Comparison of ENCODE assay signal across 8 cellular contexts in the genomic region with DNA sequence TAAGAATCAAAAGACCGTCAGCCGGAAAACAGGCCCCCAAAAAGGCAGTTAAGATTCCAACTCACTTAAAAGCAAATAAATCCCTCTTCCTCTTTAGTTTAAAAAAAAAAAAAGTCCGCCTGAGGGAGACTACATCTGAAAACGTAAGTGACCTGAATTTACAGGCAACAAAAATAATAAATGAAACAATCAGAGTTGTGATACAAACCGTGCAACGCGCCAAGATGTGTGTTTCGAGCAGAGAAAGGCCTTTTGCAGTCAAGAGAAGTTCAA. TPM values are rescaled to one million over a fixed set of nuclear protein-coding genes. Genes with fewer than 3 reads are reported as not detected.
DNase-seq lines count a peak whose midpoint lies in the region; ATAC-seq and TF ChIP-seq lines count a peak whose summit lies in the region.

No MANE protein-coding gene starts in this region.

- H3K9me3 Mint-ChIP-seq in neural crest cell = no peaks in the 10 kb centered on the region

- H3K27ac Mint-ChIP-seq in neural crest cell (ENCODE audit: unreplicated experiment) = peak overlapping the region; percentile 98

- no peak for TF ChIP-seq CTCF in C4-2B (conservative IDR thresholded peaks at IDR 0.05)
- TF ChIP-seq CTCF in neural crest cell (conservative IDR thresholded peaks at IDR 0.05) = no peak

- H3K36me3 ChIP-seq in effector memory CD4-positive, alpha-beta T cell (ENCODE audit: control insufficient read depth, insufficient read depth, low read length) = no peaks in the 10 kb centered on the region

- no peaks in the 10 kb centered on the region for H3K9me3 ChIP-seq in effector memory CD4-positive, alpha-beta T cell (ENCODE audit: control insufficient read depth, low read length)

- H3K36me3 Mint-ChIP-seq in neural crest cell (ENCODE audit: low read depth) = no peaks in the 10 kb centered on the region

- H3K27me3 Mint-ChIP-seq in neural crest cell (ENCODE audit: low read depth) = no peaks in the 10 kb centered on the region

- H3K27ac ChIP-seq in C4-2B = peak overlapping the region; percentile 98
- H3K27ac ChIP-seq in effector memory CD4-positive, alpha-beta T cell (ENCODE audit: insufficient read depth, low read length, poor library complexity, severe bottlenecking) = peak overlapping the region; percentile 93

- peak overlapping the region; percentile 91 for H3K4me3 Mint-ChIP-seq in neural crest cell

- H3K4me1 ChIP-seq in effector memory CD4-positive, alpha-beta T cell (ENCODE audit: control insufficient read depth, insufficient read depth, low read length, poor library complexity, severe bottlenecking) = peaks cover 37% of the 10 kb centered on the region

- no peak for ATAC-seq in GM21381 (IDR thresholded peaks at IDR 0.05; ENCODE audit: unreplicated experiment)

- peak overlapping the region; percentile 81 for H3K4me3 ChIP-seq in effector memory CD4-positive, alpha-beta T cell (ENCODE audit: insufficient read depth, low read depth, low read length, poor library complexity, severe bottlenecking)

- peak; percentile 56 for DNase-seq in NAMALWA (ENCODE audit: low spot score)
- DNase-seq in effector memory CD4-positive, alpha-beta T cell = no peak
- no peak for DNase-seq in neural crest cell (ENCODE audit: low read depth, low spot score)
- DNase-seq in middle frontal gyrus (ENCODE audit: extremely low spot score, low spot score) = no peak
- no peak for DNase-seq in SK-N-DZ (ENCODE audit: low spot score)
- DNase-seq in KG1 (lab: John Stamatoyannopoulos, UW) = no peak

- H3K27me3 ChIP-seq in effector memory CD4-positive, alpha-beta T cell (replicated peaks; ENCODE audit: control insufficient read depth, insufficient read depth, low read length, poor library complexity, severe bottlenecking) = no peaks in the 10 kb centered on the region

- H3K4me1 Mint-ChIP-seq in neural crest cell = peaks cover 47% of the 10 kb centered on the region

RNA-seq across cellular contexts. Expression of gene KANSL1, which starts 1.1 kb away (rescaled TPM):
- total RNA-seq in neural crest cell = 121 and 126 TPM in 2 replicates
- polyA plus RNA-seq in SK-N-DZ (2014; cell fraction: cytosol; rRNA removed) = 24.1 and 37.8 TPM in 2 replicates
- 83.5 and 163 TPM in 2 replicates for polyA plus RNA-seq in SK-N-DZ (2014; cell fraction: nucleus; rRNA removed)
